Comparison of ENCODE assay signal across 8 cellular contexts in the genomic region with DNA sequence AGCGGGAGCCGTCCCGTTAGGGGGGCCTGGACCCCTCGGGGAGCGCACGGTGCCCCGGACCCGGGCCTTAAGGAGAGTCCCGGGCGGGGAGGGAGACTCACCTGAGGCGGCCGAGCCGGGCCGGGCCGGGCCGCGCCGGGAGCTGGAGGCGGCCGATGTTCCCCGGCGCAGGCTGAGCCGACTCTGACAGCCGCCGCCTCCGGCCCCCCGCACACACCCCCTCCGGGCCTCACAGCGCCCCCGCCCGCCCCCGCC. TPM values are rescaled to one million over a fixed set of nuclear protein-coding genes. Genes with fewer than 3 reads are reported as not detected.
DNase-seq lines count a peak whose midpoint lies in the region; ATAC-seq and TF ChIP-seq lines count a peak whose summit lies in the region.

Gene ACHE (minus strand): TSS at position 188 of the 255 bp plus-strand sequence. CDS start 1,656 bp downstream, outside the sequence.

- H3K9me3 Mint-ChIP-seq in activated B cell treated with CpG ODN at 0.5 μM for 24 hours: no peaks in the 10 kb centered on the region
- H3K9me3 Mint-ChIP-seq in glutamatergic neuron (ENCODE audit: unreplicated experiment): peaks cover 14% of the 10 kb centered on the region

- WGBS in prostate gland: 0% methylated on average over 5 of the region's 32 CpGs

- ATAC-seq in activated B cell treated with CpG ODN at 0.5 μM for 24 hours (ENCODE audit: low read depth) (peak; percentile 15), HG03432 (IDR thresholded peaks at IDR 0.05; ENCODE audit: unreplicated experiment) (no peak)

- no peaks in the 10 kb centered on the region; the same call in 1 of the 2 replicates for H3K4me1 ChIP-seq in ES-I3 (ENCODE audit: insufficient read depth, low read length)
- peaks cover 16% of the 10 kb centered on the region for H3K4me1 ChIP-seq in prostate gland (replicated peaks)

- peak within 1 kb of the TSS; percentile 7 to 56 for H3K27ac ChIP-seq in prostate gland

- H3K27ac Mint-ChIP-seq in activated B cell treated with CpG ODN at 0.5 μM for 24 hours: peak within 1 kb of the TSS; percentile 36
- peak within 1 kb of the TSS; percentile 90 for H3K27ac Mint-ChIP-seq in glutamatergic neuron (ENCODE audit: unreplicated experiment)

- peak; percentile 37 for TF ChIP-seq POLR2A in prostate gland (IDR thresholded peaks at IDR 0.05)

- H3K27me3 ChIP-seq in prostate gland (replicated peaks; ENCODE audit: insufficient read depth): no peaks in the 10 kb centered on the region

- peak within 1 kb of the TSS; percentile 31 to 51 for H3K4me3 ChIP-seq in prostate gland

- DNase-seq in activated B cell treated with CpG ODN at 0.5 μM for 24 hours (no peak), glutamatergic neuron (no peak), prostate gland (ENCODE audit: low spot score) (no peak), NCI-H526 treated with DMSO at 0.1 percent for 48 hours (lab: John Stamatoyannopoulos, UW) (no peak), hypothalamus (lab: John Stamatoyannopoulos, UW) (no peak), HT-29 (ENCODE audit: low spot score) (no peak)

- CTCF ChIA-PET in activated B cell treated with CpG ODN at 0.5 μM for 24 hours (lab: Charles Lee): interaction anchor here (0.9 to 1.4 kb wide), 2 partner anchors 189 to 242 kb away, joined by 3 to 4 read pairs; partner anchors contain the start of gene POP7

- H3K36me3 Mint-ChIP-seq in activated B cell treated with CpG ODN at 0.5 μM for 24 hours (ENCODE audit: low read depth) (no peaks in the 10 kb centered on the region), glutamatergic neuron (ENCODE audit: unreplicated experiment) (peaks cover 5% of the 10 kb centered on the region)

- H3K4me1 Mint-ChIP-seq in activated B cell treated with CpG ODN at 0.5 μM for 24 hours: peaks cover 16% of the 10 kb centered on the region
- H3K4me1 Mint-ChIP-seq in glutamatergic neuron (ENCODE audit: low read depth, unreplicated experiment): peaks cover 11% of the 10 kb centered on the region

- H3K27me3 Mint-ChIP-seq in activated B cell treated with CpG ODN at 0.5 μM for 24 hours (peaks cover 39% of the 10 kb centered on the region), glutamatergic neuron (ENCODE audit: unreplicated experiment) (peaks cover 14% of the 10 kb centered on the region)

- no peaks in the 10 kb centered on the region for H3K36me3 ChIP-seq in ES-I3 (ENCODE audit: insufficient read depth, low read length)
- H3K36me3 ChIP-seq in prostate gland: no peaks in the 10 kb centered on the region

- TF ChIP-seq CTCF in activated B cell treated with CpG ODN at 0.5 μM for 24 hours (IDR thresholded peaks at IDR 0.05): no peak
- no peak for TF ChIP-seq CTCF in glutamatergic neuron (IDR thresholded peaks at IDR 0.05; ENCODE audit: partially characterized antibody, unreplicated experiment)
- no peak for TF ChIP-seq CTCF in prostate gland (IDR thresholded peaks at IDR 0.05)

- intact Hi-C loops in activated B cell treated with CpG ODN at 0.5 μM for 24 hours (cut with micrococcal nuclease) (loop anchor here (1.0 kb wide), 1 partner anchor 8 kb away; no protein-coding TSS in a partner anchor), prostate gland (cut with DNase I) (no loop called here)

- POLR2A ChIA-PET in activated B cell treated with CpG ODN at 0.5 μM for 24 hours (lab: Charles Lee): interaction anchor here (1.0 to 1.5 kb wide), 2 partner anchors 20 to 94 kb away, joined by 3 to 16 read pairs; partner anchors contain the start of gene SRRT

- H3K9ac ChIP-seq in ES-I3 (ENCODE audit: low read depth, low read length): peak within 1 kb of the TSS; percentile 70

- H3K4me3 Mint-ChIP-seq in activated B cell treated with CpG ODN at 0.5 μM for 24 hours: peak within 1 kb of the TSS; percentile 84
- H3K4me3 Mint-ChIP-seq in glutamatergic neuron (ENCODE audit: unreplicated experiment): peak within 1 kb of the TSS; percentile 96

- H3K9me3 ChIP-seq in ES-I3 (ENCODE audit: control insufficient read depth, insufficient read depth, low read length): no peaks in the 10 kb centered on the region
- no peaks in the 10 kb centered on the region for H3K9me3 ChIP-seq in prostate gland

RNA-seq across cellular contexts. Expression of gene ACHE, which starts in this region (rescaled TPM):
- total RNA-seq in activated B cell treated with CpG ODN at 0.5 μM for 24 hours: 0.16 and 0.34 TPM in 2 replicates
- total RNA-seq in glutamatergic neuron (ENCODE audit: unreplicated experiment): 30.0 TPM
- 10 to 100 TPM in 1 of 2 donors, 1 to 10 TPM in 1; 6.6 to 17.5 TPM for total RNA-seq in prostate gland
- total RNA-seq in HT-29 (2014; rRNA removed; shearing (Covaris generic)): 0.13 and 1.1 TPM in 2 replicates

Comparison
In these comparisons a context has a peak if more than half of its experiments do, and no peak if none do; other contexts are left out.
1. Peak in ATAC-seq in activated B cell treated with CpG ODN at 0.5 μM for 24 hours; RNA of the gene not detected or under 1 TPM.